15 cellular contexts compared by ENCODE assay signal in the genomic region with DNA sequence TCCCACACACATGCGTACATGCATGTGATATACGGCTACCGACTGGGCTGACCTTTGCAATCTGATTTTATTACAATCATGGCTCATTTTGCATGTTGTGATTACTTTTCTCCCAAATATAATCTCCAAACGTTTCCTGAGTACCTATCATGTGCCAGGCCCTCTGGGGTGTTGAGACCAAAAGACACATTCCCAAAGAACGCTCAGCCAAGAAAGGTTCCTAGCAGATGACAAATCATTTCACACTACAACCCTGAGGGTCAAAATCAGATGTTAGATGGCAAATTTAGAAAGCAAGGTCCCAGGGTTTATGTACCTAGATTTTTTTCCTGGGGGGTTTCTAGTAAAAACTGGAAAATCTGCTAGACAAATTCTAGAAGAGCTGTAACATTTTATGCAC. TPM values are rescaled to one million over a fixed set of nuclear protein-coding genes. Genes with fewer than 3 reads are reported as not detected.
DNase-seq lines count a peak whose midpoint lies in the region; ATAC-seq, FAIRE-seq and TF ChIP-seq lines count a peak whose summit lies in the region.
"Had no signal": no experiment of that assay in that cellular context is flagged by ENCODE, and none has a peak within 500 bp of the region (broad histone marks: within the 10 kb centered on the region; RNA-seq: fewer than 3 reads in every experiment).

No MANE protein-coding gene starts in this region.

- H2AFZ ChIP-seq in astrocyte (ENCODE audit: low read depth, low read length), result no peak overlapping the region

- TF ChIP-seq POLR2A in tibial nerve (IDR thresholded peaks at IDR 0.05), result no peak

- H3K79me2 ChIP-seq in astrocyte (ENCODE audit: insufficient read depth, low read length), result peaks cover 47% of the 10 kb centered on the region

- H3K4me1 ChIP-seq in astrocyte (ENCODE audit: insufficient read depth, low read length) (peaks cover 50% of the 10 kb centered on the region), tibial nerve (peaks cover 0 to 22% (median 6%) of the 10 kb centered on the region in 4 donors), small intestine (ENCODE audit: control insufficient read depth in 2 of 2, insufficient read depth in 1 of 2, low read depth in 1 of 2, low read length in 1 of 2) (no peaks in the 10 kb centered on the region)

- FAIRE-seq in astrocyte (lab: Jason Lieb, UNC) (no peak), small intestine (lab: Jason Lieb, UNC) (no peak)

- DNase-seq in EH (ENCODE audit: low read depth) (peak; percentile 51), HFFc6 (no peak), astrocyte (ENCODE audit: low read depth) (no peak), mesothelial cell of epicardium (ENCODE audit: low spot score in 2 of 2, unreplicated experiment in 2 of 2) (no peak), tibial nerve (ENCODE audit: low spot score in 2 of 2) (no peak), small intestine (no peak)
- DNase-seq: C1 segment of cervical spinal cord, DMS153, Kasumi-1, MV-4-11, NCI-H1436, NCI-H2081 treated with DMSO at 0.1 percent for 48 hours, NCI-H524, RPMI8226 had no signal

- TF ChIP-seq CTCF in HFFc6 (IDR thresholded peaks at IDR 0.05) (no peak), astrocyte (IDR thresholded peaks at IDR 0.05; ENCODE audit: insufficient read depth, low read depth, low read length) (no peak), mesothelial cell of epicardium (IDR thresholded peaks at IDR 0.05; ENCODE audit: unreplicated experiment) (no peak), tibial nerve (IDR thresholded peaks at IDR 0.05) (no peak)

- peak overlapping the region; percentile 59 for H3K4me2 ChIP-seq in astrocyte (ENCODE audit: low read length)

- no peak overlapping the region for H3K4me3 ChIP-seq in astrocyte (ENCODE audit: insufficient read depth, low read depth, low read length)
- no peak overlapping the region for H3K4me3 ChIP-seq in tibial nerve
- H3K4me3 ChIP-seq in small intestine (ENCODE audit: low read depth in 1 of 2, low read length in 2 of 2), result no peak overlapping the region

- H3K27ac ChIP-seq in astrocyte (ENCODE audit: low read depth, low read length) (peak overlapping the region; percentile 80), tibial nerve (no peak overlapping the region), small intestine (ENCODE audit: low read depth in 1 of 2, low read length in 1 of 2) (no peak overlapping the region)

- peaks cover 11% of the 10 kb centered on the region for H3K36me3 ChIP-seq in astrocyte (ENCODE audit: insufficient read depth, low read length)
- no peaks in the 10 kb centered on the region for H3K36me3 ChIP-seq in tibial nerve
- H3K36me3 ChIP-seq in small intestine (ENCODE audit: control insufficient read depth in 2 of 2, insufficient read depth in 2 of 2, low read length in 2 of 2), result no peaks in the 10 kb centered on the region

- H3K9me3 ChIP-seq in astrocyte (ENCODE audit: insufficient read depth, low read depth, low read length) (no peaks in the 10 kb centered on the region), tibial nerve (peaks cover 0 to under 1% (median 0%) of the 10 kb centered on the region in 4 donors), small intestine (ENCODE audit: control insufficient read depth, low read depth) (no peaks in the 10 kb centered on the region)

- H3K9me3 Mint-ChIP-seq in HFFc6 (no peaks in the 10 kb centered on the region), astrocyte (ENCODE audit: unreplicated experiment) (no peaks in the 10 kb centered on the region), mesothelial cell of epicardium (peaks cover 3% of the 10 kb centered on the region)

- H3K27me3 Mint-ChIP-seq in HFFc6 (ENCODE audit: insufficient read depth) (peaks cover 4% of the 10 kb centered on the region; the same call in 1 of the 2 replicates), astrocyte (ENCODE audit: low read depth, unreplicated experiment) (no peaks in the 10 kb centered on the region), mesothelial cell of epicardium (ENCODE audit: low read depth) (no peaks in the 10 kb centered on the region)

- peak overlapping the region; percentile 96 for H3K27ac Mint-ChIP-seq in HFFc6
- peak overlapping the region; percentile 6 for H3K27ac Mint-ChIP-seq in astrocyte (ENCODE audit: unreplicated experiment)
- peak overlapping the region; percentile 31 for H3K27ac Mint-ChIP-seq in mesothelial cell of epicardium

- ATAC-seq in GM18870 (IDR thresholded peaks at IDR 0.05; ENCODE audit: unreplicated experiment), result no peak

- H3K4me1 Mint-ChIP-seq in HFFc6 (ENCODE audit: low read depth) (peaks cover 74% of the 10 kb centered on the region), astrocyte (ENCODE audit: low read depth, unreplicated experiment) (peaks cover 24% of the 10 kb centered on the region), mesothelial cell of epicardium (peaks cover 55% of the 10 kb centered on the region)

- peak overlapping the region; percentile 76 for H3K4me3 Mint-ChIP-seq in HFFc6
- H3K4me3 Mint-ChIP-seq in astrocyte (ENCODE audit: unreplicated experiment), result no peak overlapping the region
- H3K4me3 Mint-ChIP-seq in mesothelial cell of epicardium, result no peak overlapping the region

- H3K27me3 ChIP-seq in astrocyte (ENCODE audit: insufficient read depth, low read length) (no peaks in the 10 kb centered on the region), tibial nerve (no peaks in the 10 kb centered on the region), small intestine (ENCODE audit: control insufficient read depth in 2 of 2, insufficient read depth in 2 of 2, low read length in 2 of 2) (no peaks in the 10 kb centered on the region)

- H3K36me3 Mint-ChIP-seq in HFFc6 (ENCODE audit: low read depth) (peaks cover 12% of the 10 kb centered on the region), astrocyte (ENCODE audit: low read depth, unreplicated experiment) (peaks cover 13% of the 10 kb centered on the region), mesothelial cell of epicardium (peaks cover 12% of the 10 kb centered on the region)

- peak overlapping the region; percentile 34 for H3K9ac ChIP-seq in astrocyte (ENCODE audit: low read length)

- TF ChIP-seq EP300 in tibial nerve (IDR thresholded peaks at IDR 0.05), result no peak

- H4K20me1 ChIP-seq in astrocyte (ENCODE audit: insufficient read depth, low read length), result no peaks in the 10 kb centered on the region

- WGBS in tibial nerve, 2 donors, result 81 to 84% methylated on average over 5 of the region's 5 CpGs
- WGBS in small intestine, 3 donors, result 77 to 82% (median 80%) methylated on average over 5 of the region's 5 CpGs

RNA-seq across cellular contexts. Expression of a gene that starts 32.4 kb away (rescaled TPM):
- 10 to 100 TPM; 29.1 to 35.0 (median 32.9) TPM for total RNA-seq in HFFc6 (2021; fragmentation: NEBNext Ultra II Directional; extraction: Animal tissue kit (Norgen Biotek cat#: 25700))
- total RNA-seq in astrocyte (37.1 and 39.6 TPM in 2 replicates), mesothelial cell of epicardium (22.1 to 26.0 TPM (median 22.6 TPM) in 3 replicates), tibial nerve (10 to 100 TPM; 21.6 to 28.4 (median 25.7) TPM)
- 10 to 100 TPM in 2 of 3 donors, 1 to 10 TPM in 1; 9.2 to 13.4 (median 13.0) TPM for polyA plus RNA-seq in small intestine

Comparison
In these comparisons a context has a peak if more than half of its experiments do, and no peak if none do; other contexts are left out.
1. H3K27ac Mint-ChIP-seq: peak in every context shown above with its lines; median percentile 96 in HFFc6; 31 in mesothelial cell of epicardium; 6 in astrocyte.